ENCODE assay signal across 1 cellular context in genomic region chr17:83125515-83126274, GRCh38.
TF ChIP-seq lines count a peak whose summit lies in the region.

No MANE protein-coding gene starts in this region.

TF ChIP-seq in SK-N-SH, 30 proteins besides CTCF, POLR2A, EP300 and RAD21 (continued from another document):
- TF ChIP-seq USF2 (IDR thresholded peaks at IDR 0.05; ENCODE audit: borderline replicate concordance, low read depth, low read length), result no peak
- no peak for TF ChIP-seq EZH2phosphoT487 (IDR thresholded peaks at IDR 0.05; ENCODE audit: borderline replicate concordance, low read depth)
- no peak for TF ChIP-seq TEAD4 (IDR thresholded peaks at IDR 0.05; ENCODE audit: borderline replicate concordance, insufficient read depth)
- no peak for TF ChIP-seq FOSL2 (IDR thresholded peaks at IDR 0.05; ENCODE audit: borderline replicate concordance, low read depth)
- no peak for TF ChIP-seq CHD2 (IDR thresholded peaks at IDR 0.05; ENCODE audit: low read length, partially characterized antibody)
- TF ChIP-seq TCF12 (IDR thresholded peaks at IDR 0.05), result no peak
- TF ChIP-seq RCOR1 (IDR thresholded peaks at IDR 0.05; ENCODE audit: low read length), result no peak
- no peak for TF ChIP-seq ELF1 (IDR thresholded peaks at IDR 0.05)
- no peak for TF ChIP-seq FOXJ3 (CRISPR knock-in tag; IDR thresholded peaks at IDR 0.05)
